In genomic region chr5:167653645-167654106, GRCh38 we compare ENCODE assay signal across 22 cellular contexts.
DNase-seq lines count a peak whose midpoint lies in the region; ATAC-seq, FAIRE-seq and TF ChIP-seq lines count a peak whose summit lies in the region.
"Had no signal": no experiment of that assay in that cellular context is flagged by ENCODE, and none has a peak within 500 bp of the region (broad histone marks: within the 10 kb centered on the region; RNA-seq: fewer than 3 reads in every experiment).

No MANE protein-coding gene starts in this region.

- H3K27me3 ChIP-seq in adipocyte (replicated peaks; ENCODE audit: control insufficient read depth, insufficient read depth, low read length) = no peaks in the 10 kb centered on the region

- no peak overlapping the region for H3K9ac ChIP-seq in adipocyte (ENCODE audit: low read length)

- no peak for FAIRE-seq in urothelium cell line (lab: Jason Lieb, UNC)
- FAIRE-seq: frontal cortex, GM18507 had no signal

- no peaks in the 10 kb centered on the region for H3K9me3 ChIP-seq in adipocyte (ENCODE audit: control insufficient read depth, low read length)
- H3K9me3 ChIP-seq: thoracic aorta had no signal

- no peak for DNase-seq in HFFc6
- peak; percentile 40 for DNase-seq in adipocyte (ENCODE audit: low read depth)
- DNase-seq in fibroblast of the aortic adventitia (ENCODE audit: low read depth) = peak; percentile 45
- DNase-seq in urothelium cell line (ENCODE audit: low spot score) = peak; percentile 41
- DNase-seq in medulla oblongata (ENCODE audit: extremely low spot score) = no peak
- no peak for DNase-seq in hypothalamus (lab: John Stamatoyannopoulos, UW)
- DNase-seq: activated B cell treated with CpG ODN at 0.5 μM for 24 hours; activated naive CD8-positive, alpha-beta T cell treated with anti-CD3 and anti-CD28 coated beads, Interleukin-2, amount 50 U/mL, for 24 hours; C1 segment of cervical spinal cord; cerebellar nuclear complex; DMS53; endodermal cell; naive thymus-derived CD8-positive, alpha-beta T cell; NCI-H1436; NCI-H345; SHP77 had no signal

- no peak overlapping the region for H3K4me3 ChIP-seq in adipocyte (ENCODE audit: low read length)
- no peak overlapping the region for H3K4me3 ChIP-seq in fibroblast of the aortic adventitia (ENCODE audit: low read depth, low read length)
- H3K4me3 ChIP-seq: thoracic aorta had no signal

- H3K4me1 ChIP-seq in adipocyte (ENCODE audit: control insufficient read depth, insufficient read depth, low read length) = peaks cover 16% of the 10 kb centered on the region

- H3K36me3 Mint-ChIP-seq in HFFc6 (ENCODE audit: low read depth) = peaks cover 4% of the 10 kb centered on the region; the same call in 1 of the 2 replicates
- H3K36me3 Mint-ChIP-seq in activated T-helper 17 cell treated with anti-CD3 and anti-CD28 coated beads, Interleukin-2, amount 50 U/mL, for 72 hours (ENCODE audit: low read depth) = no peaks in the 10 kb centered on the region
- H3K36me3 Mint-ChIP-seq: naive thymus-derived CD8-positive, alpha-beta T cell had no signal

- H3K4me3 Mint-ChIP-seq in HFFc6 = no peak overlapping the region
- no peak overlapping the region for H3K4me3 Mint-ChIP-seq in activated T-helper 17 cell treated with anti-CD3 and anti-CD28 coated beads, Interleukin-2, amount 50 U/mL, for 72 hours
- H3K4me3 Mint-ChIP-seq: activated B cell treated with CpG ODN at 0.5 μM for 24 hours; activated naive CD8-positive, alpha-beta T cell treated with anti-CD3 and anti-CD28 coated beads, Interleukin-2, amount 50 U/mL, for 24 hours; activated T-helper 1 cell treated with anti-CD3 and anti-CD28 coated beads, Interleukin-12 subunit alpha, Interleukin-12 subunit beta, Interleukin-2, Interleukin-4 antibody, amounts not matched to agents 30 ng/mL and 10 ng/mL and 1 ng/mL, durations not matched to agents 14 hours and 24 hours and 36 hours; endodermal cell; naive thymus-derived CD8-positive, alpha-beta T cell had no signal

- no peaks in the 10 kb centered on the region for H3K36me3 ChIP-seq in adipocyte (ENCODE audit: control insufficient read depth, insufficient read depth, low read length, severe bottlenecking)
- H3K36me3 ChIP-seq: thoracic aorta had no signal

- ATAC-seq in activated T-helper 17 cell treated with anti-CD3 and anti-CD28 coated beads, Interleukin-2, amount 50 U/mL, for 72 hours (replicated peaks) = no peak
- ATAC-seq: activated naive CD8-positive, alpha-beta T cell treated with anti-CD3 and anti-CD28 coated beads, Interleukin-2, amount 50 U/mL, for 24 hours; naive thymus-derived CD8-positive, alpha-beta T cell had no signal

- H3K9me3 Mint-ChIP-seq in HFFc6 = no peaks in the 10 kb centered on the region
- peaks cover 9% of the 10 kb centered on the region for H3K9me3 Mint-ChIP-seq in activated T-helper 17 cell treated with anti-CD3 and anti-CD28 coated beads, Interleukin-2, amount 50 U/mL, for 72 hours
- H3K9me3 Mint-ChIP-seq: activated B cell treated with CpG ODN at 0.5 μM for 24 hours; activated naive CD8-positive, alpha-beta T cell treated with anti-CD3 and anti-CD28 coated beads, Interleukin-2, amount 50 U/mL, for 24 hours; activated T-helper 1 cell treated with anti-CD3 and anti-CD28 coated beads, Interleukin-12 subunit alpha, Interleukin-12 subunit beta, Interleukin-2, Interleukin-4 antibody, amounts not matched to agents 30 ng/mL and 10 ng/mL and 1 ng/mL, durations not matched to agents 14 hours and 24 hours and 36 hours had no signal

- H3K4me1 Mint-ChIP-seq in HFFc6 (ENCODE audit: low read depth) = peaks cover 31% of the 10 kb centered on the region
- H3K4me1 Mint-ChIP-seq in activated T-helper 17 cell treated with anti-CD3 and anti-CD28 coated beads, Interleukin-2, amount 50 U/mL, for 72 hours = no peaks in the 10 kb centered on the region
- H3K4me1 Mint-ChIP-seq: activated B cell treated with CpG ODN at 0.5 μM for 24 hours; activated naive CD8-positive, alpha-beta T cell treated with anti-CD3 and anti-CD28 coated beads, Interleukin-2, amount 50 U/mL, for 24 hours; naive thymus-derived CD8-positive, alpha-beta T cell had no signal

- H3K27me3 Mint-ChIP-seq in HFFc6 (ENCODE audit: insufficient read depth) = no peaks in the 10 kb centered on the region
- H3K27me3 Mint-ChIP-seq in activated T-helper 17 cell treated with anti-CD3 and anti-CD28 coated beads, Interleukin-2, amount 50 U/mL, for 72 hours = no peaks in the 10 kb centered on the region
- H3K27me3 Mint-ChIP-seq: activated B cell treated with CpG ODN at 0.5 μM for 24 hours; activated naive CD8-positive, alpha-beta T cell treated with anti-CD3 and anti-CD28 coated beads, Interleukin-2, amount 50 U/mL, for 24 hours; progenitor cell of endocrine pancreas had no signal

- H3K27ac Mint-ChIP-seq in HFFc6 = peak overlapping the region; percentile 19
- H3K27ac Mint-ChIP-seq in activated T-helper 17 cell treated with anti-CD3 and anti-CD28 coated beads, Interleukin-2, amount 50 U/mL, for 72 hours = no peak overlapping the region
- H3K27ac Mint-ChIP-seq: activated B cell treated with CpG ODN at 0.5 μM for 24 hours; activated naive CD8-positive, alpha-beta T cell treated with anti-CD3 and anti-CD28 coated beads, Interleukin-2, amount 50 U/mL, for 24 hours; activated T-helper 1 cell treated with anti-CD3 and anti-CD28 coated beads, Interleukin-12 subunit alpha, Interleukin-12 subunit beta, Interleukin-2, Interleukin-4 antibody, amounts not matched to agents 30 ng/mL and 10 ng/mL and 1 ng/mL, durations not matched to agents 14 hours and 24 hours and 36 hours; endodermal cell; naive thymus-derived CD8-positive, alpha-beta T cell; progenitor cell of endocrine pancreas had no signal

- no peak for TF ChIP-seq CTCF in HFFc6 (IDR thresholded peaks at IDR 0.05)
- no peak for TF ChIP-seq CTCF in fibroblast of the aortic adventitia (IDR thresholded peaks at IDR 0.05; ENCODE audit: insufficient read depth, low read length)

Comparison
In these comparisons a context has a peak if more than half of its experiments do, and no peak if none do; other contexts are left out.
1. DNase-seq: peak in adipocyte (single experiment), fibroblast of the aortic adventitia (single experiment) and urothelium cell line (single experiment); none in HFFc6 (single experiment), medulla oblongata (single experiment) and hypothalamus (0 of 51).